ENCODE assay signal across 18 cellular contexts in the genomic region with DNA sequence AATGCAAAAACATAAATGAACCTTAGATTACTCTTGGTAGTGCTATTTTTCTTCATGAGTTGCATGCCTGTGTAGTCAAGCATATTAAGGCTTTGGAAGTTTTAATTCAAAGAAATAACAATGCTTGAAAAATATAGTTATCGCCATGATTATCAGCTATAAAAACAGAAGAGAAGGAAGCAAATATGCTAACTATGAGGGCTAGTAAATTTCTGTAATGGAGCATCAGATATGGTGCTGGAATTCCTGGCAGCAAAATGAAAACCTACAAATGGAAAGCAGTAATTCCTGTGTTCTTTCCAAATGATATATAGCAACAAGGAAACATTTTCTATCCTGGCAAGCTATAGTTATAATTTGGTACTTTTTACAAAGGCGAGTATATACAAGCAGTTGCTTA.
"Had no signal": no experiment of that assay in that cellular context is flagged by ENCODE, and none has a peak within 500 bp of the region (broad histone marks: within the 10 kb centered on the region; RNA-seq: fewer than 3 reads in every experiment).

No MANE protein-coding gene starts in this region.

- H3K27ac ChIP-seq: body of pancreas, colonic mucosa, hepatocyte, psoas muscle, skin epidermis, stomach, vagina, WERI-Rb-1 had no signal

- H3K4me3 ChIP-seq: body of pancreas, colonic mucosa, hepatocyte, lung, psoas muscle, skin epidermis, stomach, vagina had no signal

- DNase-seq: activated CD4-positive, alpha-beta T cell treated with anti-CD3 and anti-CD28 coated beads, Interleukin-2, amount 50 U/mL, for 48 hours; activated gamma-delta T cell; body of pancreas; caudate nucleus; colonic mucosa; left colon; psoas muscle; right cardiac atrium; stimulated activated CD4-positive, alpha-beta T cell treated with anti-CD3 and anti-CD28 coated beads, Interleukin-15, amount 100 ng/mL, for 24 hours; stimulated activated CD4-positive, alpha-beta T cell treated with anti-CD3 and anti-CD28 coated beads, Interleukin-2, amount 100 ng/mL, for 48 hours; stomach; WERI-Rb-1 had no signal

- H3K4me2 ChIP-seq: hepatocyte had no signal

- H3K4me1 ChIP-seq: body of pancreas, colonic mucosa had no signal

- H3K36me3 ChIP-seq: colonic mucosa, WERI-Rb-1 had no signal

- ATAC-seq: activated naive CD4-positive, alpha-beta T cell treated with anti-CD3 and anti-CD28 coated beads, Interleukin-2, amount 50 U/mL, for 72 hours; body of pancreas; left colon; psoas muscle; right cardiac atrium had no signal

- H3K9me3 ChIP-seq: body of pancreas, colonic mucosa, psoas muscle, stomach, vagina had no signal

- H2AFZ ChIP-seq: hepatocyte had no signal

- H3K27ac Mint-ChIP-seq: activated naive CD4-positive, alpha-beta T cell treated with anti-CD3 and anti-CD28 coated beads, Interleukin-2, amount 50 U/mL, for 72 hours had no signal

- H3K4me1 Mint-ChIP-seq: neural crest cell had no signal

- H3K27me3 ChIP-seq: body of pancreas, colonic mucosa, hepatocyte, stomach, vagina had no signal

- H3K4me3 Mint-ChIP-seq: neural crest cell had no signal
